In genomic region chr9:73869261-73869660, GRCh38 we compare ENCODE assay signal across 8 cellular contexts.
DNase-seq lines count a peak whose midpoint lies in the region; ATAC-seq and TF ChIP-seq lines count a peak whose summit lies in the region.

No MANE protein-coding gene starts in this region.

- no peak for TF ChIP-seq POLR2A in tibial nerve (IDR thresholded peaks at IDR 0.05)

- peak; percentile 100 for ATAC-seq in GM18858 (IDR thresholded peaks at IDR 0.05; ENCODE audit: unreplicated experiment)
- peak; percentile 100 for ATAC-seq in HG02981 (IDR thresholded peaks at IDR 0.05; ENCODE audit: unreplicated experiment)
- ATAC-seq in left cardiac atrium, result no peak

- H3K27ac ChIP-seq in A673 (ENCODE audit: low read depth, low read length, poor library complexity, severe bottlenecking) (no peak overlapping the region), tibial nerve (peak overlapping the region in 1 of 4 donors; percentile 5)

- WGBS in tibial nerve, 2 donors, result 25 to 29% methylated on average over 3 of the region's 3 CpGs

- H3K9me3 ChIP-seq in A673 (ENCODE audit: low read depth, low read length, poor library complexity, severe bottlenecking) (no peaks in the 10 kb centered on the region), tibial nerve (no peaks in the 10 kb centered on the region)

- CTCF ChIA-PET in A673 (lab: Charles Lee), result no interaction called here

- H3K4me3 ChIP-seq in A673 (ENCODE audit: low read depth, low read length, poor library complexity, severe bottlenecking) (no peak overlapping the region), tibial nerve (no peak overlapping the region)

- H3K4me1 ChIP-seq in A673 (ENCODE audit: insufficient read depth, low read length, poor library complexity, severe bottlenecking) (no peaks in the 10 kb centered on the region), tibial nerve (peaks cover 0 to 3% (median 0%) of the 10 kb centered on the region in 4 donors)

- BruUV-seq in A673 (replicated peaks; lab: Mats Ljungman, UMichigan), result no TSS peak

- DNase-seq in A673 (ENCODE audit: low spot score), result peak; percentile 59
- DNase-seq in NCI-H2081 (lab: John Stamatoyannopoulos, UW), result peak; percentile 73 to 89
- peak; percentile 15 for DNase-seq in activated CD8-positive, alpha-beta memory T cell treated with anti-CD3 and anti-CD28 coated beads, Interleukin-2, amount 50 U/mL, for 4 hours
- DNase-seq in myocyte (ENCODE audit: low read depth), result peak; percentile 1
- no peak for DNase-seq in left cardiac atrium
- DNase-seq in tibial nerve (ENCODE audit: low spot score in 2 of 2), result no peak

- POLR2A ChIA-PET in A673 (lab: Charles Lee; ENCODE audit: low non-redundant PET), result no interaction called here

- no peak for TF ChIP-seq CTCF in A673 (conservative IDR thresholded peaks at IDR 0.05; ENCODE audit: low read depth, low read length)
- TF ChIP-seq CTCF in tibial nerve (IDR thresholded peaks at IDR 0.05), result no peak

- H3K36me3 ChIP-seq in A673 (ENCODE audit: insufficient read depth, low read length, poor library complexity, severe bottlenecking) (no peaks in the 10 kb centered on the region), tibial nerve (no peaks in the 10 kb centered on the region)

- intact Hi-C loops in A673 (cut with micrococcal nuclease; ENCODE audit: unreplicated experiment) (no loop called here), left cardiac atrium (cut with DNase I) (no loop called here)

- no peak for TF ChIP-seq EP300 in tibial nerve (IDR thresholded peaks at IDR 0.05)

- no peaks in the 10 kb centered on the region for H3K27me3 ChIP-seq in A673 (replicated peaks; ENCODE audit: insufficient read depth, low read depth, low read length, poor library complexity)
- no peaks in the 10 kb centered on the region for H3K27me3 ChIP-seq in tibial nerve

Comparison
In these comparisons a context has a peak if more than half of its experiments do, and no peak if none do; other contexts are left out.
1. DNase-seq: peak in A673 (single experiment), NCI-H2081 (2 of 2), activated CD8-positive, alpha-beta memory T cell treated with anti-CD3 and anti-CD28 coated beads, Interleukin-2, amount 50 U/mL, for 4 hours (single experiment) and myocyte (single experiment); none in left cardiac atrium (single experiment) and tibial nerve (0 of 2).
2. ATAC-seq: peak in GM18858 (single experiment) and HG02981 (single experiment); none in left cardiac atrium (0 of 2).